8 cellular contexts compared by ENCODE assay signal in genomic region chr6:27753668-27754407, GRCh38.
A peak's percentile ranks its signal among the peaks of the same experiment; 100 is the strongest.
DNase-seq lines count a peak whose midpoint lies in the region; ATAC-seq and TF ChIP-seq lines count a peak whose summit lies in the region.

No MANE protein-coding gene starts in this region.

- H4K20me1 ChIP-seq in fibroblast of lung (ENCODE audit: control insufficient read depth, extremely low read depth, insufficient read depth, low read length), result no peaks in the 10 kb centered on the region

- no peak for TF ChIP-seq EP300 in Ishikawa (IDR thresholded peaks at IDR 0.05; ENCODE audit: borderline replicate concordance)

- DNase-seq in DMS53 (lab: John Stamatoyannopoulos, UW) (peak; percentile 76), Panc1 (ENCODE audit: low read depth, low spot score) (peak; percentile 66), fibroblast of lung (ENCODE audit: low read depth in 2 of 2) (peak; percentile 80 to 85), neural crest cell (ENCODE audit: low read depth, low spot score) (peak; percentile 72), superior temporal gyrus (ENCODE audit: extremely low spot score) (peak; percentile 59)
- peak; percentile 71 for DNase-seq in activated T-cell treated with anti-CD3 and anti-CD28 coated beads, Interleukin-2, amount 50 U/mL, for 4 hours

- no peaks in the 10 kb centered on the region for H3K79me2 ChIP-seq in fibroblast of lung (ENCODE audit: control insufficient read depth, insufficient read depth, low read length)

- H3K36me3 Mint-ChIP-seq in activated T-cell treated with anti-CD3 and anti-CD28 coated beads, Interleukin-2, amount 50 U/mL, for 4 hours (ENCODE audit: insufficient read depth), result no peaks in the 10 kb centered on the region
- peaks cover 6% of the 10 kb centered on the region for H3K36me3 Mint-ChIP-seq in neural crest cell (ENCODE audit: low read depth)

- H3K4me3 ChIP-seq in Panc1 (ENCODE audit: low read depth in 2 of 2, low read length in 2 of 2) (peak overlapping the region; percentile 98 to 99), fibroblast of lung (replicated peaks in 1 of 4; ENCODE audit: control extremely low read depth in 1 of 4, insufficient read depth in 1 of 4, low read depth in 3 of 4, low read length in 4 of 4) (peak overlapping the region; percentile 54 to 95 (median 72))

- in situ Hi-C loops in Panc1 (cut with HindIII; ENCODE audit: low pct_unique_long_range_greater_than_20kb, low sequenced_read_pairs), result no loop called here

- CTCF ChIA-PET in Panc1 (lab: Charles Lee), result interaction anchor here (0.5 to 0.7 kb wide), 3 partner anchors 15 to 39 kb away, joined by 4 to 7 read pairs (median 4); no protein-coding TSS in a partner anchor

- H3K4me1 Mint-ChIP-seq in activated T-cell treated with anti-CD3 and anti-CD28 coated beads, Interleukin-2, amount 50 U/mL, for 4 hours (ENCODE audit: low read depth), result peaks cover 24% of the 10 kb centered on the region
- peaks cover 33% of the 10 kb centered on the region for H3K4me1 Mint-ChIP-seq in neural crest cell

- no peaks in the 10 kb centered on the region for H3K27me3 Mint-ChIP-seq in activated T-cell treated with anti-CD3 and anti-CD28 coated beads, Interleukin-2, amount 50 U/mL, for 4 hours (ENCODE audit: low read depth)
- peaks cover 46% of the 10 kb centered on the region for H3K27me3 Mint-ChIP-seq in neural crest cell (ENCODE audit: low read depth)

- no peaks in the 10 kb centered on the region for H3K9me3 Mint-ChIP-seq in activated T-cell treated with anti-CD3 and anti-CD28 coated beads, Interleukin-2, amount 50 U/mL, for 4 hours
- no peaks in the 10 kb centered on the region for H3K9me3 Mint-ChIP-seq in neural crest cell

- H3K36me3 ChIP-seq in Panc1 (ENCODE audit: control insufficient read depth, insufficient read depth, low read length), result no peaks in the 10 kb centered on the region
- no peaks in the 10 kb centered on the region for H3K36me3 ChIP-seq in fibroblast of lung (ENCODE audit: control insufficient read depth, insufficient read depth, low read length)

- no TSS peak for BruUV-seq in Panc1 (replicated peaks; lab: Mats Ljungman, UMichigan)

- intact Hi-C loops in Panc1 (cut with micrococcal nuclease; ENCODE audit: unreplicated experiment), result loop anchor here (5.0 kb wide), 1 partner anchor 147 kb away; no protein-coding TSS in a partner anchor

- no peak overlapping the region for H3K9ac ChIP-seq in fibroblast of lung (ENCODE audit: insufficient read depth, low read length)

- H3K27ac ChIP-seq in Panc1 (ENCODE audit: low read length) (peak overlapping the region; percentile 48), fibroblast of lung (ENCODE audit: insufficient read depth, low read length) (no peak overlapping the region)

- H3K27ac Mint-ChIP-seq in neural crest cell (ENCODE audit: unreplicated experiment), result no peak overlapping the region

- H3K4me1 ChIP-seq in Panc1 (ENCODE audit: control insufficient read depth, insufficient read depth, low read length) (peaks cover 6% of the 10 kb centered on the region; the same call in 1 of the 2 replicates), fibroblast of lung (ENCODE audit: control insufficient read depth, extremely low read depth, insufficient read depth, low read length) (no peaks in the 10 kb centered on the region)

- peak overlapping the region; percentile 71 for H2AFZ ChIP-seq in fibroblast of lung (ENCODE audit: low read length)

- TF ChIP-seq RAD21 in Ishikawa (IDR thresholded peaks at IDR 0.05; ENCODE audit: low read depth), result no peak

- H3K27me3 ChIP-seq in Panc1 (ENCODE audit: control insufficient read depth, insufficient read depth, low read length), result no peaks in the 10 kb centered on the region
- peaks cover 3% of the 10 kb centered on the region for H3K27me3 ChIP-seq in fibroblast of lung (ENCODE audit: control insufficient read depth, insufficient read depth, low read length)

- H3K9me3 ChIP-seq in Panc1 (ENCODE audit: control insufficient read depth, insufficient read depth, low read depth, low read length) (no peaks in the 10 kb centered on the region), fibroblast of lung (ENCODE audit: control insufficient read depth, insufficient read depth, low read depth, low read length) (no peaks in the 10 kb centered on the region)

- ATAC-seq in GM21526 (IDR thresholded peaks at IDR 0.05; ENCODE audit: low FRiP score, unreplicated experiment) (peak; percentile 52), Panc1 (peak; percentile 91)
- ATAC-seq in activated T-cell treated with anti-CD3 and anti-CD28 coated beads, Interleukin-2, amount 50 U/mL, for 4 hours, result peak; percentile 61 to 63

- peak overlapping the region; percentile 86 for H3K4me3 Mint-ChIP-seq in activated T-cell treated with anti-CD3 and anti-CD28 coated beads, Interleukin-2, amount 50 U/mL, for 4 hours
- H3K4me3 Mint-ChIP-seq in neural crest cell, result peak overlapping the region; percentile 100

- TF ChIP-seq CTCF in Panc1 (IDR thresholded peaks at IDR 0.05) (peak; percentile 12; the same call in 1 of the 2 replicates), fibroblast of lung (conservative IDR thresholded peaks at IDR 0.05 in 1 of 2, IDR thresholded peaks at IDR 0.05 in 1 of 2; ENCODE audit: low read depth in 1 of 2, low read length in 2 of 2) (peak; percentile 4 to 37), neural crest cell (conservative IDR thresholded peaks at IDR 0.05) (peak; percentile 33)

- H3K4me2 ChIP-seq in fibroblast of lung (ENCODE audit: extremely low read depth, insufficient read depth, low read length), result peak overlapping the region; percentile 85

- POLR2A ChIA-PET in Panc1 (lab: Charles Lee), result no interaction called here

TF ChIP-seq in Ishikawa, 13 proteins besides CTCF, POLR2A, EP300 and RAD21:
- no peak for TF ChIP-seq FOXM1 (IDR thresholded peaks at IDR 0.05; ENCODE audit: borderline replicate concordance, low read depth)
- TF ChIP-seq MAX (IDR thresholded peaks at IDR 0.05), result peak; percentile 55
- TF ChIP-seq TCF12 (IDR thresholded peaks at IDR 0.05; ENCODE audit: low read depth), result no peak
TF ChIP-seq in Ishikawa: peak in this region for 1.
